Comparison of ENCODE assay signal across 8 cellular contexts in the genomic region with DNA sequence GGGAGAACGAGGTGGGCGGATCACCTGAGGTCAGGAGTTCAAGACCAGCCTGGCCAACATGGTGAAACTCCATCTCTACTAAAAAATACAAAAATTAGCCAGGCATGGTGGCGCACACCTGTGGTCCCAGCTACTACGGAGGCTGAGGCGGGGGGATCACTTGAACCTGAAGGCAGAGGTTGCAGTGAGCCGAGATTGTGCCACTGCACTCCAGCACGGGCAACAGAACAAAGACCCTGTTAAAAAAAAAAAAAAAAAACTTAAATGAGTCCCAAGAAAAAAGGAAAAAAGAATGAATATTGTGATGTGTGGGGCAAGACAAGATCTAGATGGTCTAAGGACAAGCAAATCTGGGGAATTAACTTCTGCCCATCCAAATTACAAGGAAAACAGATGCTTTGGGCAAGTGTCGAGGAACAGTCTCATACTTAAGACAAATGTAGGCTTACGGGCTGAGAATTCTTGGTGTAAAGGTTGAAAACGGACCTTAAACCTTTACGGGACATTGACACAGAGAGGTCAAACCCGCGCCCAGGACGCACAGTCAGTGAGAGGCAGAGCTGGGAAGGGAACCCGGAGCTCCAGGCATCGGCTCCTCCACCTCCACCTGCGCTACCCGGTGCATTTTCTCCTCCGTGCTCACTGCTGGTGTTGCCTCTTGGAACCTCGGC. TPM values are rescaled to one million over a fixed set of nuclear protein-coding genes. Genes with fewer than 3 reads are reported as not detected.
DNase-seq lines count a peak whose midpoint lies in the region; TF ChIP-seq lines count a peak whose summit lies in the region.

No MANE protein-coding gene starts in this region.

- no peak for TF ChIP-seq CTCF in nephron progenitor cell (IDR thresholded peaks at IDR 0.05)

- H3K9me3 Mint-ChIP-seq in T-helper 2 cell treated with Interferon-gamma antibody and Interleukin-4, amounts not matched to agents 5 μg/mL and 100 μg/mL, for 36 hours, result no peaks in the 10 kb centered on the region
- no peaks in the 10 kb centered on the region for H3K9me3 Mint-ChIP-seq in nephron progenitor cell

- peaks cover 0 to 9% of the 10 kb centered on the region in 2 donors for H3K36me3 ChIP-seq in duodenal mucosa (ENCODE audit: control insufficient read depth in 1 of 2, insufficient read depth in 2 of 2, low read length in 2 of 2)

- peak overlapping the region; percentile 15 to 72 for H3K9ac ChIP-seq in duodenal mucosa (ENCODE audit: low read depth in 1 of 2, low read length in 2 of 2)

- H3K4me3 Mint-ChIP-seq in T-helper 2 cell treated with Interferon-gamma antibody and Interleukin-4, amounts not matched to agents 5 μg/mL and 100 μg/mL, for 36 hours, result peak overlapping the region; percentile 85
- H3K4me3 Mint-ChIP-seq in nephron progenitor cell, result peak overlapping the region; percentile 87

- peaks cover 1% of the 10 kb centered on the region for H3K36me3 Mint-ChIP-seq in T-helper 2 cell treated with Interferon-gamma antibody and Interleukin-4, amounts not matched to agents 5 μg/mL and 100 μg/mL, for 36 hours (ENCODE audit: low read depth)
- H3K36me3 Mint-ChIP-seq in nephron progenitor cell (ENCODE audit: low read depth), result no peaks in the 10 kb centered on the region

- H3K27ac Mint-ChIP-seq in T-helper 2 cell treated with Interferon-gamma antibody and Interleukin-4, amounts not matched to agents 5 μg/mL and 100 μg/mL, for 36 hours, result no peak overlapping the region
- no peak overlapping the region for H3K27ac Mint-ChIP-seq in nephron progenitor cell

- no peak overlapping the region for H3K27ac ChIP-seq in duodenal mucosa (ENCODE audit: low read depth, low read length)

- no peaks in the 10 kb centered on the region for H3K27me3 ChIP-seq in duodenal mucosa (ENCODE audit: control insufficient read depth in 1 of 2, insufficient read depth in 2 of 2, low read length in 2 of 2)

- H3K9me3 ChIP-seq in duodenal mucosa (ENCODE audit: control insufficient read depth in 1 of 2, low read length in 2 of 2), result no peaks in the 10 kb centered on the region

- no peak for DNase-seq in T-helper 2 cell treated with Interferon-gamma antibody and Interleukin-4, amounts not matched to agents 5 μg/mL and 100 μg/mL, for 36 hours (ENCODE audit: low spot score)
- no peak for DNase-seq in T-helper 2 cell
- no peak for DNase-seq in Jurkat, Clone E6-1 (ENCODE audit: low read depth, low spot score)
- DNase-seq in nephron progenitor cell, result no peak
- DNase-seq in NCI-H1417 treated with DMSO at 0.1 percent for 48 hours (lab: John Stamatoyannopoulos, UW), result no peak
- no peak for DNase-seq in cerebellar nuclear complex (lab: John Stamatoyannopoulos, UW)
- no peak for DNase-seq in NCI-H1092 (lab: John Stamatoyannopoulos, UW)

- H3K4me3 ChIP-seq in Jurkat, Clone E6-1 (ENCODE audit: low read length), result peak overlapping the region; percentile 72
- peak overlapping the region; percentile 85 to 88 for H3K4me3 ChIP-seq in duodenal mucosa (ENCODE audit: low read depth in 1 of 2, low read length in 2 of 2)

- peaks cover 12 to 14% of the 10 kb centered on the region in 2 donors for H3K4me1 ChIP-seq in duodenal mucosa (ENCODE audit: control insufficient read depth in 1 of 2, insufficient read depth in 2 of 2, low read length in 2 of 2)

- peaks cover 12% of the 10 kb centered on the region for H3K4me1 Mint-ChIP-seq in T-helper 2 cell treated with Interferon-gamma antibody and Interleukin-4, amounts not matched to agents 5 μg/mL and 100 μg/mL, for 36 hours (ENCODE audit: low read depth)
- H3K4me1 Mint-ChIP-seq in nephron progenitor cell, result peaks cover 23% of the 10 kb centered on the region

- H3K27me3 Mint-ChIP-seq in T-helper 2 cell treated with Interferon-gamma antibody and Interleukin-4, amounts not matched to agents 5 μg/mL and 100 μg/mL, for 36 hours (ENCODE audit: low read depth), result peaks cover 2% of the 10 kb centered on the region
- H3K27me3 Mint-ChIP-seq in nephron progenitor cell (ENCODE audit: low read depth, poor library complexity), result peaks cover 26% of the 10 kb centered on the region

RNA-seq across cellular contexts. Expression of gene ZNF324, which starts 0.7 kb away (rescaled TPM):
- 5.7 TPM for polyA plus RNA-seq in Jurkat, Clone E6-1 (2012; ENCODE audit: insufficient read depth, insufficient read length)

RNA-seq across cellular contexts. Expression of gene ZNF446, which starts 9.9 kb away (rescaled TPM):
- polyA plus RNA-seq in Jurkat, Clone E6-1 (2012; ENCODE audit: insufficient read depth, insufficient read length), result 10.8 TPM

RNA-seq across cellular contexts. Expression of gene ZNF324B, which starts 14.8 kb away (rescaled TPM):
- polyA plus RNA-seq in Jurkat, Clone E6-1 (2012; ENCODE audit: insufficient read depth, insufficient read length), result 8.6 TPM

RNA-seq across cellular contexts. Expression of gene ZNF132, which starts 26.3 kb away (rescaled TPM):
- not detected for polyA plus RNA-seq in Jurkat, Clone E6-1 (2012; ENCODE audit: insufficient read depth, insufficient read length)

RNA-seq across cellular contexts. Expression of gene SLC27A5, which starts 45.6 kb away (rescaled TPM):
- polyA plus RNA-seq in Jurkat, Clone E6-1 (2012; ENCODE audit: insufficient read depth, insufficient read length), result 32.6 TPM
